In the genomic region with DNA sequence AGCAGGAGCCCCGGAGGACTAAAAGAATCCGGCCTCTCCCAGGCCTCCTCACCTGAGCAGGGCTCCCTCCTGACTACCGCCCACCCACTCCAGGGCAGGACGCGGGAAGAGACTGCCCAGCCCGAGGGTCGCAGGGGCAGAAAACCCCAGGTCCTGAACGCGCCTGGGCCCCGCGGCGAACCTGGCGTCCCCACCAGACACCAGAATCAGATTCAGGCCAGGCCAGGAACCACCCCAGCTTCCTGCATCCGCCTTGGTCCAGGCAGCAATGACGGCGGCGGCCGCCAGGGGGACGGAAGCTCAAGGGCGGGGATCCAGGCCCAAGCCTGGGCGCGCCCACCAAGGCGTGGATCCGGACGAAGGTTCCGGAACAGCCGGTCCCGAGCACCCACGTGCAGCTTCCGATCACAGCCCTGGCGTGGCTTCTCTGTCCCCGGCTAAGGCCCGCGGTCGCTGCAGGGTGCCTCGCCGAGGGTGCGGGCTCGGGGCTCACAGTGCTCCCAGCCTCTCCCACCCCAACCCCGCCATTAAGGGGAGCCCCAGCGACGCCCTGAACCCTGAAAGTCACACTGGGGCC, we compare ENCODE assay signal across 9 cellular contexts. TPM values are rescaled to one million over a fixed set of nuclear protein-coding genes. Genes with fewer than 3 reads are reported as not detected.
DNase-seq lines count a peak whose midpoint lies in the region; ATAC-seq, FAIRE-seq and TF ChIP-seq lines count a peak whose summit lies in the region.
"Had no signal": no experiment of that assay in that cellular context is flagged by ENCODE, and none has a peak within 500 bp of the region (broad histone marks: within the 10 kb centered on the region; RNA-seq: fewer than 3 reads in every experiment).

No MANE protein-coding gene starts in this region.

- no peaks in the 10 kb centered on the region for H3K27me3 ChIP-seq in bronchial epithelial cell (ENCODE audit: control insufficient read depth, insufficient read depth, low read length)

- peak; percentile 69 for ATAC-seq in HG03045 (IDR thresholded peaks at IDR 0.05; ENCODE audit: unreplicated experiment)

- TF ChIP-seq CTCF in GM12864 (IDR thresholded peaks at IDR 0.05; ENCODE audit: low read depth, low read length, missing control alignments) (peak; percentile 80), bronchial epithelial cell (IDR thresholded peaks at IDR 0.05; ENCODE audit: insufficient read depth, low read length, severe bottlenecking) (peak; percentile 77)

- H3K4me3 ChIP-seq in GM12864 (ENCODE audit: low read depth, low read length) (peak overlapping the region; percentile 39), bronchial epithelial cell (ENCODE audit: low read depth, low read length) (peak overlapping the region; percentile 10)

- peak; percentile 64 for DNase-seq in GM12864 (ENCODE audit: low read depth)
- DNase-seq in activated CD4-positive, CD25-positive, alpha-beta regulatory T cell (lab: John Stamatoyannopoulos, UW): peak; percentile 61 to 88 (median 82)
- DNase-seq in bronchial epithelial cell (ENCODE audit: low read depth): peak; percentile 68
- DNase-seq in iris pigment epithelial cell (ENCODE audit: low read depth): peak; percentile 82
- peak; percentile 86 for DNase-seq in stimulated activated CD4-positive, alpha-beta T cell treated with anti-CD3 and anti-CD28 coated beads, Interleukin-12 subunit alpha, Interleukin-12 subunit beta, amount 100 ng/mL, for 4 hours
- no peak for DNase-seq in NCI-H187 (lab: John Stamatoyannopoulos, UW)
- no peak for DNase-seq in NCI-H2081 (lab: John Stamatoyannopoulos, UW)

- no peaks in the 10 kb centered on the region for H3K36me3 ChIP-seq in bronchial epithelial cell (ENCODE audit: control insufficient read depth, insufficient read depth, low read length)

- no peak for FAIRE-seq in bronchial epithelial cell (lab: Jason Lieb, UNC)
- FAIRE-seq: islet of Langerhans had no signal

RNA-seq across cellular contexts. Expression of a gene that starts 3.6 kb away (rescaled TPM):
- total RNA-seq in bronchial epithelial cell: 11.3 and 406 TPM in 2 replicates

RNA-seq across cellular contexts. Expression of a gene that starts 19.3 kb away (rescaled TPM):
- 1,636 and 4,049 TPM in 2 replicates for total RNA-seq in bronchial epithelial cell

RNA-seq across cellular contexts. Expression of a gene that starts 25.4 kb away (rescaled TPM):
- total RNA-seq in bronchial epithelial cell: 6.6 and 6.8 TPM in 2 replicates

RNA-seq across cellular contexts. Expression of a gene that starts 43.0 kb away (rescaled TPM):
- total RNA-seq in bronchial epithelial cell: 0.64 and 1.1 TPM in 2 replicates

Comparison
In these comparisons a context has a peak if more than half of its experiments do, and no peak if none do; other contexts are left out.
1. DNase-seq: peak in GM12864 (single experiment), activated CD4-positive, CD25-positive, alpha-beta regulatory T cell (4 of 4), bronchial epithelial cell (single experiment), iris pigment epithelial cell (single experiment) and stimulated activated CD4-positive, alpha-beta T cell treated with anti-CD3 and anti-CD28 coated beads, Interleukin-12 subunit alpha, Interleukin-12 subunit beta, amount 100 ng/mL, for 4 hours (single experiment); none in NCI-H187 (0 of 2) and NCI-H2081 (0 of 2).